8 cellular contexts compared by ENCODE assay signal in the genomic region with DNA sequence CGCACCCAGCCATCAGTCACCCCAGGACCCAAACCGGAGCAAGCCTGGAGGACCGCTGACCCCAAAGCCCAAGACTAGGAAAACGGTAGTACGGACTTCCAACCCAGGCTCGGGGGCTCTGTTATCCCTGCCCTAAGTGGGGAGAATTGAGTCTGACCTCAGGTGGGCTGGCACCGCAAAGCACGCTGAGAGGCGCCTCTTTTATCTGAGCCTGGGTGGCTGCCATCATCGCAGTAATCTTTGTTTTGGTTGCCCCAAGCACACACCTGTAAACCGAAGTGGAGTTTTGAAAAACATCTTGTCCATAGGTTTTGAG. TPM values are rescaled to one million over a fixed set of nuclear protein-coding genes. Genes with fewer than 3 reads are reported as not detected.
DNase-seq lines count a peak whose midpoint lies in the region; ATAC-seq and TF ChIP-seq lines count a peak whose summit lies in the region.

No MANE protein-coding gene starts in this region.

- CTCF ChIA-PET in BJ (lab: Yijun Ruan, JAX) = interaction anchor here (1.0 kb wide), 1 partner anchor 214 kb away, joined by 4 read pairs; no protein-coding TSS in a partner anchor

- no peak for TF ChIP-seq CTCF in BJ (IDR thresholded peaks at IDR 0.05; ENCODE audit: insufficient read depth, low read depth, low read length)
- no peak for TF ChIP-seq CTCF in choroid plexus epithelial cell (conservative IDR thresholded peaks at IDR 0.05; ENCODE audit: low read depth, low read length)

- no peaks in the 10 kb centered on the region for H3K27me3 ChIP-seq in BJ (ENCODE audit: control insufficient read depth, insufficient read depth, low read length)

- H3K27ac Mint-ChIP-seq in naive B cell = peak overlapping the region in 1 of 6 donors; percentile 34

- H3K4me3 ChIP-seq in BJ (ENCODE audit: low read depth, low read length) (peak overlapping the region; percentile 98), choroid plexus epithelial cell (ENCODE audit: low read depth, low read length) (peak overlapping the region; percentile 63)

- H3K36me3 Mint-ChIP-seq in naive B cell = no peaks in the 10 kb centered on the region

- H3K4me3 Mint-ChIP-seq in naive B cell = peak overlapping the region; percentile 79 to 91 (median 84)

- no peaks in the 10 kb centered on the region for H3K9me3 Mint-ChIP-seq in naive B cell

- H3K36me3 ChIP-seq in BJ (ENCODE audit: control insufficient read depth, insufficient read depth, low read length) = no peaks in the 10 kb centered on the region

- peak; percentile 1 for ATAC-seq in HG03066 (IDR thresholded peaks at IDR 0.05; ENCODE audit: low read depth, unreplicated experiment)
- no peak for ATAC-seq in naive B cell (ENCODE audit: low read depth in 2 of 2)
- ATAC-seq in HG02970 (IDR thresholded peaks at IDR 0.05; ENCODE audit: low FRiP score, unreplicated experiment) = no peak

- POLR2A ChIA-PET in BJ (lab: Charles Lee) = interaction anchor here (0.7 kb wide), 1 partner anchor 47 kb away, joined by 3 read pairs; no protein-coding TSS in a partner anchor

- H3K4me1 Mint-ChIP-seq in naive B cell = peaks cover 12 to 31% (median 28%) of the 10 kb centered on the region in 3 donors

- H3K27me3 Mint-ChIP-seq in naive B cell = peaks cover 0 to 8% (median 7%) of the 10 kb centered on the region in 3 donors

- DNase-seq in BJ (ENCODE audit: low read depth) = no peak
- no peak for DNase-seq in choroid plexus epithelial cell (ENCODE audit: low read depth)
- peak; percentile 6 for DNase-seq in naive B cell
- DNase-seq in NCI-H446 treated with DMSO at 0.1 percent for 48 hours (lab: John Stamatoyannopoulos, UW) = no peak
- DNase-seq in stimulated activated CD4-positive, alpha-beta T cell treated with anti-CD3 and anti-CD28 coated beads, Interleukin-2, amount 100 ng/mL, for 48 hours = no peak
- DNase-seq in NCI-H2081 (lab: John Stamatoyannopoulos, UW) = no peak

RNA-seq across cellular contexts. Expression of a gene that starts 0.9 kb away (rescaled TPM):
- polyA plus RNA-seq in BJ (2011; rRNA removed) (20.0 and 38.8 TPM in 2 replicates), naive B cell (ENCODE audit: low read depth in 6 of 6) (1 to 10 TPM in 3 of 6 donors, under 1 TPM in 2, not detected in 1; 0.57 to 1.7 (median 1.1) TPM)
- polyA minus RNA-seq in BJ (2011; rRNA and poly(A)+ RNA removed) = 82.0 and 103 TPM in 2 replicates
